Comparison of ENCODE assay signal across 1 cellular context in genomic region chr17:59786536-59787319, GRCh38.
A peak's percentile ranks its signal among the peaks of the same experiment; 100 is the strongest.
TF ChIP-seq lines count a peak whose summit lies in the region.

No MANE protein-coding gene starts in this region.

TF ChIP-seq in HepG2, 621 proteins besides CTCF, POLR2A, EP300 and RAD21 (continued from another document and continues in another):
- TF ChIP-seq, protein P1, sequence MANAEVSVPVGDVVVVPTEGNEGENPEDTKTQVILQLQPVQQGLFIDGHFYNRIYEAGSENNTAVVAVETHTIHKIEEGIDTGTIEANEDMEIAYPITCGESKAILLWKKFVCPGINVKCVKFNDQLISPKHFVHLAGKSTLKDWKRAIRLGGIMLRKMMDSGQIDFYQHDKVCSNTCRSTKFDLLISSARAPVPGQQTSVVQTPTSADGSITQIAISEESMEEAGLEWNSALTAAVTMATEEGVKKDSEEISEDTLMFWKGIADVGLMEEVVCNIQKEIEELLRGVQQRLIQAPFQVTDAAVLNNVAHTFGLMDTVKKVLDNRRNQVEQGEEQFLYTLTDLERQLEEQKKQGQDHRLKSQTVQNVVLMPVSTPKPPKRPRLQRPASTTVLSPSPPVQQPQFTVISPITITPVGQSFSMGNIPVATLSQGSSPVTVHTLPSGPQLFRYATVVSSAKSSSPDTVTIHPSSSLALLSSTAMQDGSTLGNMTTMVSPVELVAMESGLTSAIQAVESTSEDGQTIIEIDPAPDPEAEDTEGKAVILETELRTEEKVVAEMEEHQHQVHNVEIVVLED (CRISPR knock-in tag; IDR thresholded peaks at IDR 0.05; ENCODE audit: borderline replicate concordance): peak; percentile 38; the same call in 1 of the 2 replicates
- TF ChIP-seq, protein P2, sequence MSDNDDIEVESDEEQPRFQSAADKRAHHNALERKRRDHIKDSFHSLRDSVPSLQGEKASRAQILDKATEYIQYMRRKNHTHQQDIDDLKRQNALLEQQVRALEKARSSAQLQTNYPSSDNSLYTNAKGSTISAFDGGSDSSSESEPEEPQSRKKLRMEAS (IDR thresholded peaks at IDR 0.05): peak; percentile 78; the same call in 1 of the 2 replicates
- TF ChIP-seq USF2 (IDR thresholded peaks at IDR 0.05; ENCODE audit: low read depth, low read length) (peak; percentile 92), USF2 (CRISPR knock-in tag; IDR thresholded peaks at IDR 0.05; ENCODE audit: borderline replicate concordance) (peak; percentile 96; the same call in 1 of the 2 replicates), MED1 (CRISPR knock-in tag; IDR thresholded peaks at IDR 0.05) (peak; percentile 100), ZNF691 (CRISPR knock-in tag; IDR thresholded peaks at IDR 0.05; ENCODE audit: borderline replicate concordance, low read depth) (peak; percentile 90), ZNF713 (CRISPR knock-in tag; IDR thresholded peaks at IDR 0.05) (no peak), KDM1A (CRISPR knock-in tag; IDR thresholded peaks at IDR 0.05) (peak; percentile 43; the same call in 1 of the 2 replicates), SP1 (IDR thresholded peaks at IDR 0.05) (no peak), SP1 (CRISPR knock-in tag; IDR thresholded peaks at IDR 0.05) (peak; percentile 31; the same call in 1 of the 2 replicates), ZFP62 (CRISPR knock-in tag; IDR thresholded peaks at IDR 0.05) (no peak), POGK (CRISPR knock-in tag; conservative IDR thresholded peaks at IDR 0.05) (peak; percentile 73), SOX5 (CRISPR knock-in tag; IDR thresholded peaks at IDR 0.05; ENCODE audit: borderline replicate concordance) (peak; percentile 98), SMC3 (IDR thresholded peaks at IDR 0.05; ENCODE audit: low read length) (peak; percentile 64), NCOR1 (IDR thresholded peaks at IDR 0.05; ENCODE audit: borderline replicate concordance, low read length) (peak; percentile 83; the same call in 1 of the 2 replicates), CENPBD1 (CRISPR knock-in tag; IDR thresholded peaks at IDR 0.05; ENCODE audit: borderline replicate concordance, low read depth) (peak; percentile 62; the same call in 1 of the 2 replicates), ZNF639 (CRISPR knock-in tag; conservative IDR thresholded peaks at IDR 0.05) (peak; percentile 91), ZNF431 (CRISPR knock-in tag; IDR thresholded peaks at IDR 0.05; ENCODE audit: borderline replicate concordance, low read depth) (peak; percentile 84; the same call in 1 of the 2 replicates), ARNT2 (CRISPR knock-in tag; IDR thresholded peaks at IDR 0.05; ENCODE audit: low read depth) (peak; percentile 85), NAIF1 (CRISPR knock-in tag; IDR thresholded peaks at IDR 0.05; ENCODE audit: borderline replicate concordance) (peak; percentile 70; the same call in 1 of the 2 replicates), SALL2 (CRISPR knock-in tag; IDR thresholded peaks at IDR 0.05) (peak; percentile 86), YY1 (IDR thresholded peaks at IDR 0.05; ENCODE audit: insufficient read depth, insufficient replicate concordance, low read depth, low read length) (peak; percentile 6), RORA (CRISPR knock-in tag; IDR thresholded peaks at IDR 0.05) (no peak), NR2F2 (IDR thresholded peaks at IDR 0.05; ENCODE audit: borderline replicate concordance, low read depth) (peak; percentile 65; the same call in 1 of the 2 replicates), ISL2 (CRISPR knock-in tag; IDR thresholded peaks at IDR 0.05) (peak; percentile 97), ZNF761 (CRISPR knock-in tag; conservative IDR thresholded peaks at IDR 0.05) (peak; percentile 92; the same call in 1 of the 2 replicates), ZSCAN9 (CRISPR knock-in tag; IDR thresholded peaks at IDR 0.05; ENCODE audit: borderline replicate concordance) (peak; percentile 97; the same call in 1 of the 2 replicates), BRCA1 (CRISPR knock-in tag; IDR thresholded peaks at IDR 0.05) (peak; percentile 80; the same call in 1 of the 2 replicates), ZBTB10 (CRISPR knock-in tag; IDR thresholded peaks at IDR 0.05; ENCODE audit: borderline replicate concordance) (peak; percentile 81; the same call in 1 of the 2 replicates), CSRNP1 (CRISPR knock-in tag; IDR thresholded peaks at IDR 0.05) (peak; percentile 69; the same call in 1 of the 2 replicates)
- TF ChIP-seq, protein P3, sequence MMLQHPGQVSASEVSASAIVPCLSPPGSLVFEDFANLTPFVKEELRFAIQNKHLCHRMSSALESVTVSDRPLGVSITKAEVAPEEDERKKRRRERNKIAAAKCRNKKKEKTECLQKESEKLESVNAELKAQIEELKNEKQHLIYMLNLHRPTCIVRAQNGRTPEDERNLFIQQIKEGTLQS (CRISPR knock-in tag; IDR thresholded peaks at IDR 0.05): peak; percentile 100
- TF ChIP-seq, protein P4, sequence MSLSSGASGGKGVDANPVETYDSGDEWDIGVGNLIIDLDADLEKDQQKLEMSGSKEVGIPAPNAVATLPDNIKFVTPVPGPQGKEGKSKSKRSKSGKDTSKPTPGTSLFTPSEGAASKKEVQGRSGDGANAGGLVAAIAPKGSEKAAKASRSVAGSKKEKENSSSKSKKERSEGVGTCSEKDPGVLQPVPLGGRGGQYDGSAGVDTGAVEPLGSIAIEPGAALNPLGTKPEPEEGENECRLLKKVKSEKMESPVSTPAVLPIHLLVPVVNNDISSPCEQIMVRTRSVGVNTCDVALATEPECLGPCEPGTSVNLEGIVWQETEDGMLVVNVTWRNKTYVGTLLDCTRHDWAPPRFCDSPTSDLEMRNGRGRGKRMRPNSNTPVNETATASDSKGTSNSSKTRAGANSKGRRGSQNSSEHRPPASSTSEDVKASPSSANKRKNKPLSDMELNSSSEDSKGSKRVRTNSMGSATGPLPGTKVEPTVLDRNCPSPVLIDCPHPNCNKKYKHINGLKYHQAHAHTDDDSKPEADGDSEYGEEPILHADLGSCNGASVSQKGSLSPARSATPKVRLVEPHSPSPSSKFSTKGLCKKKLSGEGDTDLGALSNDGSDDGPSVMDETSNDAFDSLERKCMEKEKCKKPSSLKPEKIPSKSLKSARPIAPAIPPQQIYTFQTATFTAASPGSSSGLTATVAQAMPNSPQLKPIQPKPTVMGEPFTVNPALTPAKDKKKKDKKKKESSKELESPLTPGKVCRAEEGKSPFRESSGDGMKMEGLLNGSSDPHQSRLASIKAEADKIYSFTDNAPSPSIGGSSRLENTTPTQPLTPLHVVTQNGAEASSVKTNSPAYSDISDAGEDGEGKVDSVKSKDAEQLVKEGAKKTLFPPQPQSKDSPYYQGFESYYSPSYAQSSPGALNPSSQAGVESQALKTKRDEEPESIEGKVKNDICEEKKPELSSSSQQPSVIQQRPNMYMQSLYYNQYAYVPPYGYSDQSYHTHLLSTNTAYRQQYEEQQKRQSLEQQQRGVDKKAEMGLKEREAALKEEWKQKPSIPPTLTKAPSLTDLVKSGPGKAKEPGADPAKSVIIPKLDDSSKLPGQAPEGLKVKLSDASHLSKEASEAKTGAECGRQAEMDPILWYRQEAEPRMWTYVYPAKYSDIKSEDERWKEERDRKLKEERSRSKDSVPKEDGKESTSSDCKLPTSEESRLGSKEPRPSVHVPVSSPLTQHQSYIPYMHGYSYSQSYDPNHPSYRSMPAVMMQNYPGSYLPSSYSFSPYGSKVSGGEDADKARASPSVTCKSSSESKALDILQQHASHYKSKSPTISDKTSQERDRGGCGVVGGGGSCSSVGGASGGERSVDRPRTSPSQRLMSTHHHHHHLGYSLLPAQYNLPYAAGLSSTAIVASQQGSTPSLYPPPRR (CRISPR knock-in tag; IDR thresholded peaks at IDR 0.05; ENCODE audit: borderline replicate concordance): peak; percentile 91
- TF ChIP-seq, protein P5, sequence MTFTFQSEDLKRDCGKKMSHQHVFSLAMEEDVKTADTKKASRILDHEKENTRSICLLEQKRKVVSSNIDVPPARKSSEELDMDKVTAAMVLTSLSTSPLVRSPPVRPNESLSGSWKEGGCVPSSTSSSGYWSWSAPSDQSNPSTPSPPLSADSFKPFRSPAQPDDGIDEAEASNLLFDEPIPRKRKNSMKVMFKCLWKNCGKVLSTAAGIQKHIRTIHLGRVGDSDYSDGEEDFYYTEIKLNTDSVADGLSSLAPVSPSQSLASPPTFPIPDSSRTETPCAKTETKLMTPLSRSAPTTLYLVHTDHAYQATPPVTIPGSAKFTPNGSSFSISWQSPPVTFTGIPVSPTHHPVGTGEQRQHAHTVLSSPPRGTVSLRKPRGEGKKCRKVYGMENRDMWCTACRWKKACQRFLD (CRISPR knock-in tag; IDR thresholded peaks at IDR 0.05; ENCODE audit: borderline replicate concordance): no peak
- TF ChIP-seq, protein P6, sequence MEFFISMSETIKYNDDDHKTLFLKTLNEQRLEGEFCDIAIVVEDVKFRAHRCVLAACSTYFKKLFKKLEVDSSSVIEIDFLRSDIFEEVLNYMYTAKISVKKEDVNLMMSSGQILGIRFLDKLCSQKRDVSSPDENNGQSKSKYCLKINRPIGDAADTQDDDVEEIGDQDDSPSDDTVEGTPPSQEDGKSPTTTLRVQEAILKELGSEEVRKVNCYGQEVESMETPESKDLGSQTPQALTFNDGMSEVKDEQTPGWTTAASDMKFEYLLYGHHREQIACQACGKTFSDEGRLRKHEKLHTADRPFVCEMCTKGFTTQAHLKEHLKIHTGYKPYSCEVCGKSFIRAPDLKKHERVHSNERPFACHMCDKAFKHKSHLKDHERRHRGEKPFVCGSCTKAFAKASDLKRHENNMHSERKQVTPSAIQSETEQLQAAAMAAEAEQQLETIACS (CRISPR knock-in tag; IDR thresholded peaks at IDR 0.05): no peak
